Comparison of ENCODE assay signal across 8 cellular contexts in genomic region chr10:69335063-69335587, GRCh38. TPM values are rescaled to one million over a fixed set of nuclear protein-coding genes. Genes with fewer than 3 reads are reported as not detected.
DNase-seq lines count a peak whose midpoint lies in the region; ATAC-seq and TF ChIP-seq lines count a peak whose summit lies in the region.

No MANE protein-coding gene starts in this region.

- H4K20me1 ChIP-seq in BLaER1 (peaks cover 33% of the 10 kb centered on the region), IMR-90 (ENCODE audit: insufficient read depth, low read length) (peaks cover 78% of the 10 kb centered on the region)

- no peak for TF ChIP-seq RAD21 in IMR-90 (IDR thresholded peaks at IDR 0.05; ENCODE audit: low read length)

- TF ChIP-seq CTCF in IMR-90 (conservative IDR thresholded peaks at IDR 0.05; ENCODE audit: low read depth, low read length), result no peak
- no peak for TF ChIP-seq CTCF in right lobe of liver (IDR thresholded peaks at IDR 0.05)
- TF ChIP-seq CTCF in testis (IDR thresholded peaks at IDR 0.05), result no peak

- peak overlapping the region; percentile 44 for H3K9ac ChIP-seq in BLaER1
- H3K9ac ChIP-seq in IMR-90 (ENCODE audit: low read depth, low read length), result no peak overlapping the region

- H3K9me1 ChIP-seq in IMR-90 (ENCODE audit: insufficient read depth, low read length), result peaks cover 48% of the 10 kb centered on the region

- in situ Hi-C loops in IMR-90 (cut with MboI; ENCODE audit: low sequenced_read_pairs), result no loop called here

- no peak for TF ChIP-seq POLR2A in IMR-90 (IDR thresholded peaks at IDR 0.05; ENCODE audit: low read depth, low read length)
- no peak for TF ChIP-seq POLR2A in right lobe of liver (IDR thresholded peaks at IDR 0.05)
- TF ChIP-seq POLR2A in testis (IDR thresholded peaks at IDR 0.05), result no peak

- H3K14ac ChIP-seq in IMR-90 (replicated peaks; ENCODE audit: low read depth, low read length), result no peak overlapping the region

- H3K27me3 ChIP-seq in BLaER1 (no peaks in the 10 kb centered on the region), IMR-90 (ENCODE audit: control insufficient read depth, insufficient read depth, low read length) (no peaks in the 10 kb centered on the region), right lobe of liver (no peaks in the 10 kb centered on the region), testis (no peaks in the 10 kb centered on the region)

- H3K56ac ChIP-seq in IMR-90 (ENCODE audit: extremely low read depth, insufficient read depth, low read length), result no peak overlapping the region

- 100% methylated on average over 2 of the region's 13 CpGs; no CpG with 5 or more reads in 1 of the 2 experiments for WGBS in IMR-90 (ENCODE audit: extremely low coverage in 2 of 2, insufficient read length in 1 of 2), 2 experiments
- 32% methylated on average over 5 of the region's 13 CpGs for WGBS in right lobe of liver (ENCODE audit: insufficient coverage, low coverage, low lambda C conversion rate, missing lambda C conversion rate)
- 41 to 54% methylated on average over 2 to 13 of the region's 13 CpGs for WGBS in testis, 2 donors

- peak overlapping the region; percentile 60 for H2AFZ ChIP-seq in IMR-90 (replicated peaks; ENCODE audit: low read length, poor library complexity)

- no peak overlapping the region for H4K5ac ChIP-seq in IMR-90 (ENCODE audit: low read depth, low read length)

- CTCF ChIA-PET in IMR-90 (lab: Yijun Ruan, JAX), result no interaction called here

- no peak overlapping the region for H4K91ac ChIP-seq in IMR-90 (ENCODE audit: insufficient read depth, low read depth, low read length)

- ATAC-seq in IMR-90 (ENCODE audit: low read depth) (no peak), right lobe of liver (peak; percentile 74 to 85 (median 81)), GM21515 (IDR thresholded peaks at IDR 0.05; ENCODE audit: unreplicated experiment) (no peak), GM21786 (IDR thresholded peaks at IDR 0.05; ENCODE audit: unreplicated experiment) (no peak)

- peak overlapping the region; percentile 76 for H3K4me2 ChIP-seq in BLaER1
- H3K4me2 ChIP-seq in IMR-90 (ENCODE audit: low read depth, low read length), result no peak overlapping the region

- 0 out of 2 replicates have a peak overlapping the region, but pooled peaks have one; percentile 10 for H3K4ac ChIP-seq in IMR-90 (ENCODE audit: low read depth, low read length)

- H3K4me1 ChIP-seq in BLaER1 (peaks cover 77% of the 10 kb centered on the region), IMR-90 (ENCODE audit: control insufficient read depth, insufficient read depth, low read length) (peaks cover 28% of the 10 kb centered on the region), right lobe of liver (peaks cover 0 to 10% (median 2%) of the 10 kb centered on the region in 4 donors), testis (peaks cover 23% of the 10 kb centered on the region)

- H2AK9ac ChIP-seq in IMR-90 (replicated peaks; ENCODE audit: low read depth, low read length, poor library complexity), result peak overlapping the region; percentile 67

- intact Hi-C loops in IMR-90 (cut with micrococcal nuclease), result no loop called here
- intact Hi-C loops in right lobe of liver (cut with DNase I), result no loop called here
- intact Hi-C loops in testis (cut with DNase I; ENCODE audit: low total_unique reads), result no loop called here

- H2BK15ac ChIP-seq in IMR-90 (ENCODE audit: low read depth, low read length), result no peak overlapping the region

- no peak overlapping the region for H3K23ac ChIP-seq in IMR-90 (ENCODE audit: low read depth, low read length)

- POLR2A ChIA-PET in IMR-90 (lab: Charles Lee; ENCODE audit: unreplicated experiment), result interaction anchor here (1.1 kb wide), 1 partner anchor 16 kb away, joined by 3 read pairs; no protein-coding TSS in a partner anchor

- H3K18ac ChIP-seq in IMR-90 (ENCODE audit: low read depth, low read length), result no peak overlapping the region

- no peak for DNase-seq in IMR-90
- DNase-seq in right lobe of liver, result peak; percentile 58 to 69 (median 69)
- DNase-seq in testis, result peak; percentile 32
- DNase-seq in NCI-H1694 treated with DMSO at 0.1 percent for 48 hours (lab: John Stamatoyannopoulos, UW), result no peak

- no peak overlapping the region for H2BK5ac ChIP-seq in IMR-90 (ENCODE audit: low read depth, low read length, poor library complexity, severe bottlenecking)

- H4K8ac ChIP-seq in IMR-90 (ENCODE audit: low read depth in 2 of 2, low read length in 2 of 2), result no peak overlapping the region

- H2AK5ac ChIP-seq in IMR-90 (ENCODE audit: low read depth, low read length), result peak overlapping the region; percentile 75; the same call in 1 of the 2 replicates

- H3K79me1 ChIP-seq in IMR-90 (ENCODE audit: low read depth in 1 of 2, low read length in 2 of 2), result peaks cover 46 to 87% of the 10 kb centered on the region in 2 experiments

- no TSS peak for BruUV-seq in IMR-90 (replicated peaks; lab: Mats Ljungman, UMichigan)

- dilution Hi-C loops in IMR-90 (cut with HindIII; ENCODE audit: low sequenced_read_pairs, unreplicated experiment), result no loop called here

- H3K36me3 ChIP-seq in BLaER1, result peaks cover 31% of the 10 kb centered on the region; the same call in 1 of the 2 replicates
- no peaks in the 10 kb centered on the region; the same call in 1 of the 2 replicates for H3K36me3 ChIP-seq in IMR-90 (ENCODE audit: control insufficient read depth, insufficient read depth, low read length)
- no peaks in the 10 kb centered on the region for H3K36me3 ChIP-seq in right lobe of liver
- no peaks in the 10 kb centered on the region for H3K36me3 ChIP-seq in testis (ENCODE audit: low read depth, missing control alignments)

- H3K9me3 ChIP-seq in BLaER1, result no peaks in the 10 kb centered on the region
- no peaks in the 10 kb centered on the region for H3K9me3 ChIP-seq in IMR-90 (ENCODE audit: control insufficient read depth, insufficient read depth, low read length)
- no peaks in the 10 kb centered on the region for H3K9me3 ChIP-seq in right lobe of liver
- no peaks in the 10 kb centered on the region for H3K9me3 ChIP-seq in testis

- no peak overlapping the region for H2BK120ac ChIP-seq in IMR-90 (ENCODE audit: low read depth, low read length)

- H3K27ac ChIP-seq in BLaER1 (peak overlapping the region; percentile 81), IMR-90 (ENCODE audit: insufficient read depth, low read length) (no peak overlapping the region), angular gyrus (ENCODE audit: low read depth, low read length) (peak overlapping the region; percentile 68), right lobe of liver (peak overlapping the region; percentile 3 to 37 (median 21)), testis (peak overlapping the region in 1 of 2 donors; percentile 64)

- no peak overlapping the region for H3K4me3 ChIP-seq in BLaER1
- no peak overlapping the region for H3K4me3 ChIP-seq in IMR-90 (ENCODE audit: insufficient read depth, low read depth, low read length)
- H3K4me3 ChIP-seq in right lobe of liver, result no peak overlapping the region
- no peak overlapping the region for H3K4me3 ChIP-seq in testis

- H2BK20ac ChIP-seq in IMR-90 (ENCODE audit: low read depth, low read length), result no peak overlapping the region

TF ChIP-seq in IMR-90, 13 proteins besides CTCF, POLR2A, EP300 and RAD21:
- no peak for TF ChIP-seq NFE2L2 (IDR thresholded peaks at IDR 0.05; ENCODE audit: low read depth, low read length)
- no peak for TF ChIP-seq USF2 (IDR thresholded peaks at IDR 0.05; ENCODE audit: low read depth, low read length)
- no peak for TF ChIP-seq BHLHE40 (IDR thresholded peaks at IDR 0.05; ENCODE audit: low read depth, low read length)
- TF ChIP-seq MAFK (IDR thresholded peaks at IDR 0.05; ENCODE audit: low read depth, low read length), result no peak
- TF ChIP-seq FOS (IDR thresholded peaks at IDR 0.05; ENCODE audit: low read depth, low read length), result no peak

RNA-seq across cellular contexts. Expression of gene HK1, which starts 56.8 kb away (rescaled TPM):
- total RNA-seq in IMR-90 (2012; rRNA removed) (90.5 and 107 TPM in 2 replicates), right lobe of liver (10 to 100 TPM in 2 of 6 experiments, 1 to 10 TPM in 4; 4.2 to 28.0 (median 7.2) TPM), testis (100 to 1,000 TPM in 1 of 2 donors, 10 to 100 TPM in 1; 62.3 to 143 TPM)
- polyA plus RNA-seq in IMR-90 (2012; rRNA removed) (47.7 and 53.7 TPM in 2 replicates), testis (ENCODE audit: insufficient read depth, low read depth, low replicate concordance) (179 TPM)
- polyA plus RNA-seq in IMR-90 (2012; cell fraction: cytosol; rRNA removed), result 31.0 and 34.7 TPM in 2 replicates
- 30.4 and 36.1 TPM in 2 replicates for polyA plus RNA-seq in IMR-90 (2012; cell fraction: nucleus; rRNA removed; ENCODE audit: low replicate concordance)

Comparison
In these comparisons a context has a peak if more than half of its experiments do, and no peak if none do; other contexts are left out.
1. ATAC-seq: peak in right lobe of liver (4 of 4); none in IMR-90 (single experiment), GM21515 (single experiment) and GM21786 (single experiment).
2. DNase-seq: peak in right lobe of liver (3 of 3) and testis (single experiment); none in IMR-90 (single experiment) and NCI-H1694 treated with DMSO at 0.1 percent for 48 hours (single experiment).